Comparison of ENCODE assay signal across 16 cellular contexts in genomic region chr20:58712823-58713731, GRCh38. TPM values are rescaled to one million over a fixed set of nuclear protein-coding genes. Genes with fewer than 3 reads are reported as not detected.
DNase-seq lines count a peak whose midpoint lies in the region; TF ChIP-seq lines count a peak whose summit lies in the region.
"Had no signal": no experiment of that assay in that cellular context is flagged by ENCODE, and none has a peak within 500 bp of the region (broad histone marks: within the 10 kb centered on the region; RNA-seq: fewer than 3 reads in every experiment).

No MANE protein-coding gene starts in this region.

- TF ChIP-seq CTCF in colonic mucosa (IDR thresholded peaks at IDR 0.05) (no peak), neural crest cell (conservative IDR thresholded peaks at IDR 0.05) (no peak)

- H3K27ac ChIP-seq in BLaER1 treated with 17β-estradiol and CSF1 and Interleukin-3, amounts not matched to agents 10 nM and 100 nM: no peak overlapping the region
- H3K27ac ChIP-seq in colonic mucosa: no peak overlapping the region
- H3K27ac ChIP-seq: tibial artery had no signal

- H4K20me1 ChIP-seq in BLaER1 treated with 17β-estradiol and CSF1 and Interleukin-3, amounts not matched to agents 10 nM and 100 nM: peaks cover 0 to 60% (median 7%) of the 10 kb centered on the region in 11 experiments; a peak in 6 of 22 replicates

- H3K4me2 ChIP-seq in BLaER1 treated with 17β-estradiol and CSF1 and Interleukin-3, amounts not matched to agents 10 nM and 100 nM: peak overlapping the region in 7 of 11 experiments; percentile 20 to 56 (median 48); a peak in 13 of 22 replicates

- intact Hi-C loops in colonic mucosa (cut with DNase I): no loop called here

- peak overlapping the region; percentile 19 for H3K27ac Mint-ChIP-seq in neural crest cell (ENCODE audit: unreplicated experiment)

- no peak overlapping the region for H3K9ac ChIP-seq in BLaER1 treated with 17β-estradiol and CSF1 and Interleukin-3, amounts not matched to agents 10 nM and 100 nM
- no peak overlapping the region for H3K9ac ChIP-seq in colonic mucosa (ENCODE audit: low read depth in 2 of 2, low read length in 2 of 2)

- H3K36me3 ChIP-seq in BLaER1 treated with 17β-estradiol and CSF1 and Interleukin-3, amounts not matched to agents 10 nM and 100 nM: no peaks in the 10 kb centered on the region; a peak in 1 of 22 replicates
- H3K36me3 ChIP-seq in colonic mucosa: no peaks in the 10 kb centered on the region

- H3K36me3 Mint-ChIP-seq in neural crest cell (ENCODE audit: low read depth): no peaks in the 10 kb centered on the region

- peaks cover 0 to 44% (median 31%) of the 10 kb centered on the region in 10 experiments; a peak in 16 of 20 replicates for H3K4me1 ChIP-seq in BLaER1 treated with 17β-estradiol and CSF1 and Interleukin-3, amounts not matched to agents 10 nM and 100 nM
- H3K4me1 ChIP-seq in colonic mucosa: no peaks in the 10 kb centered on the region
- H3K4me1 ChIP-seq: tibial artery had no signal

- H3K9me3 ChIP-seq in BLaER1 treated with 17β-estradiol and CSF1 and Interleukin-3, amounts not matched to agents 10 nM and 100 nM (replicated peaks in 1 of 11): no peaks in the 10 kb centered on the region
- no peaks in the 10 kb centered on the region for H3K9me3 ChIP-seq in colonic mucosa
- H3K9me3 ChIP-seq: tibial artery had no signal

- H3K27me3 Mint-ChIP-seq in neural crest cell (ENCODE audit: low read depth): peaks cover 2% of the 10 kb centered on the region
- H3K27me3 Mint-ChIP-seq: effector memory CD8-positive, alpha-beta T cell had no signal

- H3K9me3 Mint-ChIP-seq in neural crest cell: no peaks in the 10 kb centered on the region
- H3K9me3 Mint-ChIP-seq: effector memory CD8-positive, alpha-beta T cell had no signal

- no peaks in the 10 kb centered on the region for H3K27me3 ChIP-seq in BLaER1 treated with 17β-estradiol and CSF1 and Interleukin-3, amounts not matched to agents 10 nM and 100 nM
- no peaks in the 10 kb centered on the region for H3K27me3 ChIP-seq in colonic mucosa
- H3K27me3 ChIP-seq: tibial artery had no signal

- no peak overlapping the region for H3K4me3 ChIP-seq in BLaER1 treated with 17β-estradiol and CSF1 and Interleukin-3, amounts not matched to agents 10 nM and 100 nM
- H3K4me3 ChIP-seq in colonic mucosa: no peak overlapping the region
- H3K4me3 ChIP-seq: tibial artery had no signal

- no peak overlapping the region for H3K4me3 Mint-ChIP-seq in neural crest cell
- H3K4me3 Mint-ChIP-seq: effector memory CD8-positive, alpha-beta T cell had no signal

- peak; percentile 9 for DNase-seq in AG20443 (ENCODE audit: low spot score)
- DNase-seq in colonic mucosa: peak; percentile 12
- no peak for DNase-seq in neural crest cell (ENCODE audit: low read depth, low spot score)
- DNase-seq in NCI-H510A (lab: John Stamatoyannopoulos, UW): no peak
- no peak for DNase-seq in NCI-H510A treated with DMSO at 0.1 percent for 48 hours (lab: John Stamatoyannopoulos, UW)
- no peak for DNase-seq in GF-D8 (lab: John Stamatoyannopoulos, UW)
- no peak for DNase-seq in T-helper 1 cell
- DNase-seq: activated gamma-delta T cell, Karpas-422, midbrain, NCI-H1694, NCI-H526, PC-3 had no signal

- peaks cover 19% of the 10 kb centered on the region for H3K4me1 Mint-ChIP-seq in neural crest cell

RNA-seq across cellular contexts. Expression of gene NPEPL1, which starts 20.5 kb away (rescaled TPM):
- total RNA-seq in colonic mucosa (10 to 100 TPM; 14.7 to 20.6 TPM), neural crest cell (32.0 and 34.0 TPM in 2 replicates)

Comparison
In these comparisons a context has a peak if more than half of its experiments do, and no peak if none do; other contexts are left out.
1. DNase-seq: peak in AG20443 (single experiment) and colonic mucosa (single experiment); none in neural crest cell (single experiment), NCI-H510A (single experiment), NCI-H510A treated with DMSO at 0.1 percent for 48 hours (single experiment), GF-D8 (single experiment) and T-helper 1 cell (0 of 5).